In genomic region chr3:20073683-20074082, GRCh38 we compare ENCODE assay signal across 22 cellular contexts. TPM values are rescaled to one million over a fixed set of nuclear protein-coding genes. Genes with fewer than 3 reads are reported as not detected.
A peak's percentile ranks its signal among the peaks of the same experiment; 100 is the strongest.
DNase-seq lines count a peak whose midpoint lies in the region; ATAC-seq, FAIRE-seq and TF ChIP-seq lines count a peak whose summit lies in the region.
"Had no signal": no experiment of that assay in that cellular context is flagged by ENCODE, and none has a peak within 500 bp of the region (broad histone marks: within the 10 kb centered on the region; RNA-seq: fewer than 3 reads in every experiment).

No MANE protein-coding gene starts in this region.

- H3K36me3 ChIP-seq in RWPE2 (ENCODE audit: low read depth) = no peaks in the 10 kb centered on the region
- H3K36me3 ChIP-seq: BE2C had no signal

- no peak overlapping the region for H3K4me3 ChIP-seq in RWPE2 (ENCODE audit: severe bottlenecking)

- no peak for TF ChIP-seq CTCF in RWPE2 (IDR thresholded peaks at IDR 0.05; ENCODE audit: poor library complexity, severe bottlenecking)
- TF ChIP-seq CTCF in GM10248 (IDR thresholded peaks at IDR 0.05; ENCODE audit: control extremely low read depth, extremely low read depth, low read depth, missing control alignments) = no peak

- DNase-seq in RWPE2 (ENCODE audit: low spot score) = no peak
- DNase-seq in caudate nucleus (lab: John Stamatoyannopoulos, UW) = no peak
- DNase-seq in GM10248 (ENCODE audit: extremely low spot score) = no peak
- no peak for DNase-seq in activated CD4-positive, alpha-beta T cell treated with anti-CD3 and anti-CD28 coated beads for 48 hours
- DNase-seq in retina = no peak
- DNase-seq: activated CD4-positive, alpha-beta T cell treated with anti-CD3 and anti-CD28 coated beads for 36 hours; activated gamma-delta T cell; BE2C; Calu3; effector CD8-positive, alpha-beta T cell; KBM-7; left cardiac atrium; NCI-H2081 treated with DMSO at 0.1 percent for 48 hours; NCI-H524 treated with DMSO at 0.1 percent for 48 hours; occipital lobe; PC-3; stimulated activated CD4-positive, alpha-beta T cell treated with anti-CD3 and anti-CD28 coated beads, Interleukin-2, amount 100 ng/mL, for 48 hours; T1000 had no signal

- CTCF ChIA-PET in GM10248 (lab: Yijun Ruan, JAX) = interaction anchor here (1.9 kb wide), 1 partner anchor 10 kb away, joined by 7 read pairs; no protein-coding TSS in a partner anchor

- peaks cover 15% of the 10 kb centered on the region for H3K4me1 ChIP-seq in RWPE2 (ENCODE audit: insufficient read depth, poor library complexity, severe bottlenecking)
- H3K4me1 ChIP-seq: BE2C had no signal

- H3K27me3 ChIP-seq in RWPE2 (ENCODE audit: insufficient read depth, poor library complexity, severe bottlenecking) = no peaks in the 10 kb centered on the region
- H3K27me3 ChIP-seq: BE2C had no signal

- peak; percentile 55; the same call in 2 of the 3 replicates for ATAC-seq in RWPE2 (ENCODE audit: low read depth)
- ATAC-seq in GM19328 (IDR thresholded peaks at IDR 0.05; ENCODE audit: unreplicated experiment) = no peak
- ATAC-seq: activated CD4-positive, alpha-beta T cell treated with anti-CD3 and anti-CD28 coated beads for 36 hours; left cardiac atrium; SK-N-SH treated with all-trans-retinoic acid at 6 μM for 48 hours had no signal

- peak; percentile 82 for FAIRE-seq in islet of Langerhans (lab: Jason Lieb, UNC)

- POLR2A ChIA-PET in GM10248 (lab: Yijun Ruan, JAX) = no interaction called here

- no peaks in the 10 kb centered on the region for H3K9me3 ChIP-seq in RWPE2 (ENCODE audit: severe bottlenecking)
- H3K9me3 ChIP-seq: BE2C had no signal

- H3K27ac ChIP-seq in RWPE2 (ENCODE audit: poor library complexity, severe bottlenecking) (peak overlapping the region; percentile 48), caudate nucleus (ENCODE audit: low read depth, low read length) (peak overlapping the region; percentile 61), temporal lobe (ENCODE audit: low read depth, low read length) (peak overlapping the region; percentile 75)

RNA-seq across cellular contexts. Expression of gene KAT2B, which starts 33.4 kb away (rescaled TPM):
- 14.5 TPM for total RNA-seq in temporal lobe
